ENCODE assay signal across 9 cellular contexts in the genomic region with DNA sequence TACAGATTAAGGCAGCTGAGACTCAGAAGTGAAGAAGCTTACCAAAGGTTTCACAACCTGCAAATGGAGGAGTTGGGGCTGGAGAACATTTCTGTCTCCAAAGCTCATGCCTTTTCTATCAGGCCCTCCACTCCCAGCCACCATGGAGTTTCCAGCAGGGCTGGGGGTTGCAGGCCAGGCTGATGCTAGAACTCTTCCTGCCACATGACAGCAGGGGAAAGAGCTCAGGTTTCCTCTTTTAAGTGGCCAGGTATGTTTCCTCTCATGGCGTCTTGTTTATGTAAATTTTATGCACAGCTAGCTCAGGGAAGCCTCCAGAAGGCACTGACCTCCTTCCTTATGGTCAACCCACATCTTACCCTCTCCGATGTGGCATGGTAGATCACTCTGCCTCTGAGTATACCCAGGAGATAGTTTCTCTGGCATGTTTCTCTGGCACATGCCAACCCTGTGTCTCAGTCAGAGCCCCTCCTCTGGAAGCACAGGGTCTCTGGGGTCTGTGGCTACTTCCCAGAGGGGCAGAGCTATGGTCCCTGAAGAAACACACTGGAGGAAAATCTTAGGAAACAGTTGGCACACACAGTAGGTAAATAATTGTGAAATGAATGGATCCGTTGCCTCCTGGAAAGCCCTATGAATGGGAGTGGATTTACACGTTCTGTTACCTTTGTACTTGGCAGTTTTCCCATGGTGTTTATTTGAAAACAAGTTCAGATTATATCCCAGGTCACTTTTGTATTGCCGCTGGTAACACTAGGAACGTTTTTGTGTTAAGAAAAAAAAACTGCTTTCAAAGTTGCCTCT.
DNase-seq lines count a peak whose midpoint lies in the region; ATAC-seq and TF ChIP-seq lines count a peak whose summit lies in the region.
"Had no signal": no experiment of that assay in that cellular context is flagged by ENCODE, and none has a peak within 500 bp of the region (broad histone marks: within the 10 kb centered on the region; RNA-seq: fewer than 3 reads in every experiment).

No MANE protein-coding gene starts in this region.

- DNase-seq in NCI-H2171 treated with DMSO at 0.1 percent for 48 hours (lab: John Stamatoyannopoulos, UW) (peak; percentile 8), NCI-H2171 (lab: John Stamatoyannopoulos, UW) (no peak), NCI-H510A treated with DMSO at 0.1 percent for 48 hours (lab: John Stamatoyannopoulos, UW) (peak; percentile 33), epithelial cell of esophagus (ENCODE audit: low read depth) (peak; percentile 57), foreskin melanocyte (no peak), LoVo (ENCODE audit: low spot score) (no peak)

- H3K9ac ChIP-seq in rectal smooth muscle tissue (ENCODE audit: low read length) = no peak overlapping the region

- no peaks in the 10 kb centered on the region for H3K27me3 ChIP-seq in rectal smooth muscle tissue (ENCODE audit: control insufficient read depth, insufficient read depth, low read length)

- H3K4me1 ChIP-seq in rectal smooth muscle tissue (ENCODE audit: control insufficient read depth, insufficient read depth, low read length) = no peaks in the 10 kb centered on the region

- H3K36me3 ChIP-seq in rectal smooth muscle tissue (ENCODE audit: control insufficient read depth, insufficient read depth, low read length) = no peaks in the 10 kb centered on the region

- H3K4me3 ChIP-seq in epithelial cell of esophagus (ENCODE audit: low read length) (no peak overlapping the region), rectal smooth muscle tissue (ENCODE audit: low read length) (no peak overlapping the region)
- H3K4me3 ChIP-seq: K562 had no signal

- ATAC-seq in HG02970 (IDR thresholded peaks at IDR 0.05; ENCODE audit: low FRiP score, unreplicated experiment) = no peak
- ATAC-seq: K562 had no signal

- H3K27ac ChIP-seq in rectal smooth muscle tissue (ENCODE audit: low read depth, low read length) = peak overlapping the region; percentile 21

- TF ChIP-seq CTCF in epithelial cell of esophagus (IDR thresholded peaks at IDR 0.05; ENCODE audit: insufficient read depth, low read depth, low read length, missing control alignments) = no peak

Comparison
In these comparisons a context has a peak if more than half of its experiments do, and no peak if none do; other contexts are left out.
1. DNase-seq: peak in NCI-H2171 treated with DMSO at 0.1 percent for 48 hours (single experiment), NCI-H510A treated with DMSO at 0.1 percent for 48 hours (single experiment) and epithelial cell of esophagus (single experiment); none in NCI-H2171 (single experiment), foreskin melanocyte (single experiment) and LoVo (single experiment).